In genomic region chr5:138032028-138032571, GRCh38 we compare ENCODE assay signal across 9 cellular contexts. TPM values are rescaled to one million over a fixed set of nuclear protein-coding genes. Genes with fewer than 3 reads are reported as not detected.
DNase-seq lines count a peak whose midpoint lies in the region; ATAC-seq and TF ChIP-seq lines count a peak whose summit lies in the region.
"Had no signal": no experiment of that assay in that cellular context is flagged by ENCODE, and none has a peak within 500 bp of the region (broad histone marks: within the 10 kb centered on the region; RNA-seq: fewer than 3 reads in every experiment).

No MANE protein-coding gene starts in this region.

- DNase-seq in G401 (ENCODE audit: low spot score), result peak; percentile 58
- peak in 1 of 3 donors; percentile 16 for DNase-seq in T-helper 17 cell
- DNase-seq in mesothelial cell of epicardium (ENCODE audit: low spot score in 2 of 2, unreplicated experiment in 2 of 2), result no peak
- peak; percentile 71 to 81 for DNase-seq in tibial artery
- no peak for DNase-seq in AG20443 (ENCODE audit: low spot score)

- H3K9ac ChIP-seq in endocrine pancreas (ENCODE audit: control insufficient read depth, insufficient read depth, low read length), result peak overlapping the region; percentile 82

- H3K27me3 ChIP-seq in endocrine pancreas (ENCODE audit: control insufficient read depth, insufficient read depth, low read length), result no peaks in the 10 kb centered on the region
- H3K27me3 ChIP-seq in tibial artery, result no peaks in the 10 kb centered on the region

- peak overlapping the region; percentile 88 for H3K4me3 ChIP-seq in endocrine pancreas (ENCODE audit: control insufficient read depth, insufficient read depth, low read length)
- H3K4me3 ChIP-seq in tibial artery, result peak overlapping the region; percentile 95 to 99

- ATAC-seq in GM19468 (IDR thresholded peaks at IDR 0.05; ENCODE audit: extremely low read depth, unreplicated experiment) (peak; percentile 16), HG03558 (IDR thresholded peaks at IDR 0.05; ENCODE audit: extremely low read depth, unreplicated experiment) (peak; percentile 20), T-helper 17 cell (peak; percentile 51)

- H3K9me3 ChIP-seq in T-helper 17 cell (ENCODE audit: control insufficient read depth, low read length, poor library complexity, severe bottlenecking) (no peaks in the 10 kb centered on the region), endocrine pancreas (ENCODE audit: control insufficient read depth, low read length) (no peaks in the 10 kb centered on the region), tibial artery (no peaks in the 10 kb centered on the region)

- no peaks in the 10 kb centered on the region for H3K36me3 ChIP-seq in endocrine pancreas (ENCODE audit: control insufficient read depth, insufficient read depth, low read length)
- no peaks in the 10 kb centered on the region for H3K36me3 ChIP-seq in tibial artery

- H3K4me3 Mint-ChIP-seq in T-helper 17 cell (peak overlapping the region; percentile 98), mesothelial cell of epicardium (peak overlapping the region; percentile 99)

- peak overlapping the region; percentile 98 for H3K27ac Mint-ChIP-seq in T-helper 17 cell
- peak overlapping the region; percentile 99 for H3K27ac Mint-ChIP-seq in mesothelial cell of epicardium

- H3K27ac ChIP-seq in tibial artery, result peak overlapping the region; percentile 99 to 100

- TF ChIP-seq CTCF in mesothelial cell of epicardium (IDR thresholded peaks at IDR 0.05; ENCODE audit: unreplicated experiment) (no peak), tibial artery (IDR thresholded peaks at IDR 0.05) (no peak)

- H3K4me1 ChIP-seq in endocrine pancreas (ENCODE audit: control insufficient read depth, insufficient read depth, low read length) (no peaks in the 10 kb centered on the region), tibial artery (peaks cover 0 to 55% (median 35%) of the 10 kb centered on the region in 4 donors)

- intact Hi-C loops in tibial artery (cut with DNase I; ENCODE audit: low total_unique reads), result loop anchor here (5.0 to 10.0 kb wide), 3 partner anchors 35 to 407 kb away; partner anchors contain the start of gene HNRNPA0

- H3K4me1 Mint-ChIP-seq in T-helper 17 cell (peaks cover 54% of the 10 kb centered on the region), mesothelial cell of epicardium (peaks cover 37% of the 10 kb centered on the region)

- peaks cover 2% of the 10 kb centered on the region for H3K36me3 Mint-ChIP-seq in T-helper 17 cell (ENCODE audit: low read depth)
- peaks cover 5% of the 10 kb centered on the region for H3K36me3 Mint-ChIP-seq in mesothelial cell of epicardium

- in situ Hi-C loops in G401 (cut with HindIII; ENCODE audit: low sequenced_read_pairs), result no loop called here

- H3K9me3 Mint-ChIP-seq in mesothelial cell of epicardium, result no peaks in the 10 kb centered on the region

- H3K27me3 Mint-ChIP-seq in T-helper 17 cell, result no peaks in the 10 kb centered on the region
- no peaks in the 10 kb centered on the region for H3K27me3 Mint-ChIP-seq in mesothelial cell of epicardium (ENCODE audit: low read depth)

RNA-seq across cellular contexts. Expression of gene FAM13B, which starts 0.8 kb away (rescaled TPM):
- 10.9 and 11.4 TPM in 2 replicates for total RNA-seq in G401 (2014; rRNA removed; shearing (Covaris generic))
- 10 to 100 TPM; 46.8 to 54.1 TPM for total RNA-seq in T-helper 17 cell
- 52.5 to 57.9 TPM (median 56.4 TPM) in 3 replicates for total RNA-seq in mesothelial cell of epicardium

RNA-seq across cellular contexts. Expression of gene WNT8A, which starts 51.7 kb away (rescaled TPM):
- total RNA-seq in G401 (2014; rRNA removed; shearing (Covaris generic)), result not detected in 2 replicates
- total RNA-seq in T-helper 17 cell, result not detected
- not detected in 3 replicates for total RNA-seq in mesothelial cell of epicardium
- total RNA-seq: renal cortical epithelial cell had no signal

Comparison
In these comparisons a context has a peak if more than half of its experiments do, and no peak if none do; other contexts are left out.
1. DNase-seq: peak in G401 (single experiment) and tibial artery (2 of 2); none in mesothelial cell of epicardium (0 of 2) and AG20443 (single experiment).
2. Peak in every context shown above with its lines, with median percentiles within 50 percentile points of each other: ATAC-seq.